Comparison of ENCODE assay signal across 9 cellular contexts in genomic region chr15:91032919-91033803, GRCh38. TPM values are rescaled to one million over a fixed set of nuclear protein-coding genes. Genes with fewer than 3 reads are reported as not detected.
A peak's percentile ranks its signal among the peaks of the same experiment; 100 is the strongest.
DNase-seq lines count a peak whose midpoint lies in the region; ATAC-seq lines count a peak whose summit lies in the region.
"Had no signal": no experiment of that assay in that cellular context is flagged by ENCODE, and none has a peak within 500 bp of the region (broad histone marks: within the 10 kb centered on the region; RNA-seq: fewer than 3 reads in every experiment).

No MANE protein-coding gene starts in this region.

- H3K9ac ChIP-seq in adipocyte (ENCODE audit: low read length): no peak overlapping the region

- no peaks in the 10 kb centered on the region for H3K4me1 ChIP-seq in adipocyte (ENCODE audit: control insufficient read depth, insufficient read depth, low read length)

- peaks cover 27% of the 10 kb centered on the region for H3K27me3 ChIP-seq in adipocyte (replicated peaks; ENCODE audit: control insufficient read depth, insufficient read depth, low read length)

- no peaks in the 10 kb centered on the region for H3K36me3 ChIP-seq in adipocyte (ENCODE audit: control insufficient read depth, insufficient read depth, low read length, severe bottlenecking)

- no peaks in the 10 kb centered on the region for H3K9me3 ChIP-seq in adipocyte (ENCODE audit: control insufficient read depth, low read length)

- DNase-seq in Daoy (ENCODE audit: low read depth) (peak; percentile 58), HuH-7 (ENCODE audit: low spot score) (peak; percentile 60), SK-N-DZ (ENCODE audit: low spot score) (peak; percentile 47), adipocyte (ENCODE audit: low read depth) (peak; percentile 23), iPS DF 19.7 (ENCODE audit: low read depth, low spot score) (peak; percentile 83)
- peak; percentile 55 for DNase-seq in stimulated activated CD4-positive, alpha-beta T cell treated with anti-CD3 and anti-CD28 coated beads, Interleukin-1b, Interleukin-23, amount 100 ng/mL, for 48 hours

- no peak overlapping the region for H3K4me3 ChIP-seq in adipocyte (ENCODE audit: low read length)
- H3K4me3 ChIP-seq: SK-N-MC had no signal

- ATAC-seq in HG02973 (IDR thresholded peaks at IDR 0.05; ENCODE audit: unreplicated experiment): no peak
- no peak for ATAC-seq in HG02571 (IDR thresholded peaks at IDR 0.05; ENCODE audit: unreplicated experiment)

RNA-seq across cellular contexts. Expression of gene VPS33B, which starts 10.8 kb away (rescaled TPM):
- total RNA-seq in Daoy (2014; rRNA removed; shearing (Covaris generic)): 11.3 and 17.0 TPM in 2 replicates
- 8.0 and 17.9 TPM in 2 replicates for polyA plus RNA-seq in SK-N-DZ (2014; cell fraction: cytosol; rRNA removed)
- polyA plus RNA-seq in SK-N-DZ (2014; cell fraction: nucleus; rRNA removed): 22.3 and 33.5 TPM in 2 replicates

RNA-seq across cellular contexts. Expression of gene PRC1, which starts 38.8 kb away (rescaled TPM):
- total RNA-seq in Daoy (2014; rRNA removed; shearing (Covaris generic)): 357 and 446 TPM in 2 replicates
- polyA plus RNA-seq in SK-N-DZ (2014; cell fraction: cytosol; rRNA removed): 398 and 437 TPM in 2 replicates
- polyA plus RNA-seq in SK-N-DZ (2014; cell fraction: nucleus; rRNA removed): 650 and 674 TPM in 2 replicates

Comparison
In these comparisons a context has a peak if more than half of its experiments do, and no peak if none do; other contexts are left out.
1. DNase-seq: peak in every context shown above with its lines; median percentile 83 in iPS DF 19.7; 60 in HuH-7; 58 in Daoy; 55 in stimulated activated CD4-positive, alpha-beta T cell treated with anti-CD3 and anti-CD28 coated beads, Interleukin-1b, Interleukin-23, amount 100 ng/mL, for 48 hours; 47 in SK-N-DZ; 23 in adipocyte.